13 cellular contexts compared by ENCODE assay signal in genomic region chr20:23246682-23247664, GRCh38.
DNase-seq lines count a peak whose midpoint lies in the region; ATAC-seq and TF ChIP-seq lines count a peak whose summit lies in the region.
"Had no signal": no experiment of that assay in that cellular context is flagged by ENCODE, and none has a peak within 500 bp of the region (broad histone marks: within the 10 kb centered on the region; RNA-seq: fewer than 3 reads in every experiment).

No MANE protein-coding gene starts in this region.

- H3K27me3 ChIP-seq in OCI-LY3 (ENCODE audit: low read depth, low read length) (peaks cover 59% of the 10 kb centered on the region), right cardiac atrium (ENCODE audit: control insufficient read depth, insufficient read depth) (no peaks in the 10 kb centered on the region), suprapubic skin (no peaks in the 10 kb centered on the region)

- whole genome bisulfite sequencing in right cardiac atrium = 51% methylated on average over 21 of the region's 21 CpGs
- whole genome bisulfite sequencing in suprapubic skin = 74% methylated on average over 20 of the region's 21 CpGs

- H3K9me3 ChIP-seq in OCI-LY3 (ENCODE audit: insufficient read depth, low read length) (no peaks in the 10 kb centered on the region), right cardiac atrium (ENCODE audit: control insufficient read depth, low read length) (no peaks in the 10 kb centered on the region), suprapubic skin (no peaks in the 10 kb centered on the region)

- H3K27ac ChIP-seq in OCI-LY3 (ENCODE audit: low read length) = no peak overlapping the region
- peak overlapping the region; percentile 43 for H3K27ac ChIP-seq in right cardiac atrium (ENCODE audit: low read length)
- peak overlapping the region; percentile 24 for H3K27ac ChIP-seq in suprapubic skin

- H3K4me3 ChIP-seq in OCI-LY3 (ENCODE audit: low read length) (no peak overlapping the region; the same call in 1 of the 2 replicates), right cardiac atrium (ENCODE audit: low read length) (no peak overlapping the region), suprapubic skin (no peak overlapping the region)

- TF ChIP-seq CTCF in OCI-LY3 (IDR thresholded peaks at IDR 0.05; ENCODE audit: low read depth, low read length) (no peak), suprapubic skin (IDR thresholded peaks at IDR 0.05) (no peak)

- H3K9ac ChIP-seq in OCI-LY3 (ENCODE audit: low read length) = no peak overlapping the region

- H2AFZ ChIP-seq in OCI-LY3 (ENCODE audit: low read depth, low read length) = no peak overlapping the region

- ATAC-seq in GM19463 (IDR thresholded peaks at IDR 0.05; ENCODE audit: unreplicated experiment) = peak; percentile 39
- ATAC-seq in right cardiac atrium = peak; percentile 75 to 92

- intact Hi-C loops in right cardiac atrium (cut with DNase I) = loop anchor here in 3 of 4 donors (5.0 to 10.0 kb wide), 5 partner anchors 48 to 200 kb away; partner anchors contain the start of gene THBD (in 1 of the 3)

- no peaks in the 10 kb centered on the region for H3K36me3 ChIP-seq in OCI-LY3 (replicated peaks; ENCODE audit: low read depth, low read length)
- no peaks in the 10 kb centered on the region for H3K36me3 ChIP-seq in suprapubic skin

- peaks cover 8% of the 10 kb centered on the region; the same call in 1 of the 2 replicates for H4K20me1 ChIP-seq in OCI-LY3 (ENCODE audit: insufficient read depth, low read length)

- DNase-seq in right cardiac atrium (peak; percentile 72 to 82 (median 72)), suprapubic skin (ENCODE audit: low spot score in 2 of 2) (peak in 1 of 2 donors; percentile 78), superior temporal gyrus (ENCODE audit: extremely low spot score) (no peak), NCI-H774 (lab: John Stamatoyannopoulos, UW) (no peak)
- no peak for DNase-seq in stimulated activated CD4-positive, alpha-beta T cell treated with anti-CD3 and anti-CD28 coated beads, Interleukin-4, amount 100 ng/mL, for 24 hours
- DNase-seq in central memory CD4-positive, alpha-beta T cell = no peak
- DNase-seq: activated CD4-positive, CD25-positive, alpha-beta regulatory T cell; CD4-positive, alpha-beta memory T cell; endodermal cell; hippocampal formation; NCI-H1694 treated with DMSO at 0.1 percent for 48 hours had no signal

- no peak for TF ChIP-seq EP300 in suprapubic skin (IDR thresholded peaks at IDR 0.05)

- H3K79me2 ChIP-seq in OCI-LY3 (ENCODE audit: low read length) = no peaks in the 10 kb centered on the region

- peaks cover 25% of the 10 kb centered on the region for H3K4me1 ChIP-seq in OCI-LY3 (ENCODE audit: low read length)
- H3K4me1 ChIP-seq in right cardiac atrium (ENCODE audit: control insufficient read depth, insufficient read depth, low read length) = no peaks in the 10 kb centered on the region
- peaks cover 7% of the 10 kb centered on the region for H3K4me1 ChIP-seq in suprapubic skin

- TF ChIP-seq POLR2A in suprapubic skin (IDR thresholded peaks at IDR 0.05) = no peak

- peak overlapping the region; percentile 40 for H3K4me2 ChIP-seq in OCI-LY3 (ENCODE audit: low read length)

Comparison
In these comparisons a context has a peak if more than half of its experiments do, and no peak if none do; other contexts are left out.
1. DNase-seq: peak in right cardiac atrium (3 of 3); none in stimulated activated CD4-positive, alpha-beta T cell treated with anti-CD3 and anti-CD28 coated beads, Interleukin-4, amount 100 ng/mL, for 24 hours (single experiment), superior temporal gyrus (single experiment), NCI-H774 (single experiment) and central memory CD4-positive, alpha-beta T cell (single experiment).